28 cellular contexts compared by ENCODE assay signal in genomic region chr14:38201137-38201828, GRCh38. TPM values are rescaled to one million over a fixed set of nuclear protein-coding genes. Genes with fewer than 3 reads are reported as not detected.
A peak's percentile ranks its signal among the peaks of the same experiment; 100 is the strongest.
DNase-seq lines count a peak whose midpoint lies in the region; ATAC-seq, FAIRE-seq and TF ChIP-seq lines count a peak whose summit lies in the region.
"Had no signal": no experiment of that assay in that cellular context is flagged by ENCODE, and none has a peak within 500 bp of the region (broad histone marks: within the 10 kb centered on the region; RNA-seq: fewer than 3 reads in every experiment).

No MANE protein-coding gene starts in this region.

- POLR2A ChIA-PET in HepG2 (lab: Yijun Ruan, JAX): no interaction called here

- ATAC-seq in HepG2 (peak; percentile 44), right lobe of liver (no peak)
- no peak for ATAC-seq in stimulated activated naive CD8-positive, alpha-beta T cell treated with anti-CD3 and anti-CD28 coated beads, Interleukin-15, amount 100 ng/mL, for 72 hours
- ATAC-seq: Panc1 had no signal

- TF ChIP-seq EP300 in HepG2 (IDR thresholded peaks at IDR 0.05; ENCODE audit: low read depth in 2 of 2, low read length in 2 of 2) (no peak), HepG2 (CRISPR knock-in tag; IDR thresholded peaks at IDR 0.05; ENCODE audit: borderline replicate concordance) (no peak)

- no peaks in the 10 kb centered on the region for H3K79me2 ChIP-seq in HepG2 (ENCODE audit: insufficient read depth, low read length)

- in situ Hi-C loops in HepG2 (cut with HindIII; ENCODE audit: extremely low pct_ligation_motif_present, low pct_unique_long_range_greater_than_20kb): loop anchor here (10.0 kb wide), 1 partner anchor 496 kb away; no protein-coding TSS in a partner anchor

- no peak overlapping the region for H2AFZ ChIP-seq in HepG2 (ENCODE audit: low read length)

- no peak for FAIRE-seq in HepG2 (lab: Jason Lieb, UNC)
- FAIRE-seq: G401.6, GM12892, HTR-8/SVneo had no signal

- 58% methylated on average over 5 of the region's 5 CpGs for WGBS in HepG2 (ENCODE audit: low lambda C conversion rate)
- 81% methylated on average over 5 of the region's 5 CpGs for WGBS in right lobe of liver (ENCODE audit: insufficient coverage, low coverage, low lambda C conversion rate, missing lambda C conversion rate)

- TF ChIP-seq CTCF in HepG2 (CRISPR knock-in tag; IDR thresholded peaks at IDR 0.05) (no peak), right lobe of liver (IDR thresholded peaks at IDR 0.05) (no peak), fibroblast of mammary gland (conservative IDR thresholded peaks at IDR 0.05; ENCODE audit: control insufficient read depth, insufficient read depth, low read depth, low read length) (no peak), coronary artery (IDR thresholded peaks at IDR 0.05) (no peak)

- BruUV-seq in HepG2 (replicated peaks; lab: Mats Ljungman, UMichigan): no TSS peak

- H3K4me3 ChIP-seq in HepG2 (replicated peaks in 1 of 3; ENCODE audit: insufficient read depth in 1 of 3, low read depth in 2 of 3, low read length in 3 of 3) (no peak overlapping the region), right lobe of liver (no peak overlapping the region), fibroblast of mammary gland (ENCODE audit: control insufficient read depth, low read depth, low read length) (no peak overlapping the region), coronary artery (no peak overlapping the region)
- H3K4me3 ChIP-seq: BLaER1 treated with 17β-estradiol and CSF1 and Interleukin-3, amounts not matched to agents 10 nM and 100 nM; SJSA1 had no signal

- DNase-seq in HepG2 (ENCODE audit: low spot score) (no peak), right lobe of liver (no peak), M059J (ENCODE audit: low read depth) (peak; percentile 48), fibroblast of mammary gland (ENCODE audit: low read depth) (peak; percentile 12), coronary artery (ENCODE audit: low spot score) (no peak), DMS153 treated with DMSO at 0.1 percent for 48 hours (lab: John Stamatoyannopoulos, UW; ENCODE audit: unreplicated experiment) (no peak)
- no peak for DNase-seq in stimulated activated naive CD8-positive, alpha-beta T cell treated with anti-CD3 and anti-CD28 coated beads, Interleukin-15, amount 100 ng/mL, for 72 hours
- DNase-seq: 8988T; Caco-2; CD4-positive, alpha-beta memory T cell; DMS 273 treated with DMSO at 0.1 percent for 48 hours; DND-41; H7; NCI-H1092; NCI-H146; NCI-H2029 treated with DMSO at 0.1 percent for 48 hours; NCI-H226; NCI-H510A treated with DMSO at 0.1 percent for 48 hours; NCI-H748 treated with DMSO at 0.1 percent for 48 hours; NK-92 treated with Interleukin-12 subunit alpha and Interleukin-12 subunit beta, amount 100 ng/mL, for 24 hours; T-helper 1 cell had no signal

- no peak overlapping the region for H3K9ac ChIP-seq in HepG2 (ENCODE audit: insufficient read depth, low read depth, low read length)
- H3K9ac ChIP-seq: BLaER1 treated with 17β-estradiol and CSF1 and Interleukin-3, amounts not matched to agents 10 nM and 100 nM had no signal

- no peak overlapping the region for H3K27ac Mint-ChIP-seq in stimulated activated naive CD8-positive, alpha-beta T cell treated with anti-CD3 and anti-CD28 coated beads, Interleukin-15, amount 100 ng/mL, for 72 hours
- H3K27ac Mint-ChIP-seq: CD4-positive, alpha-beta memory T cell had no signal

- no peak overlapping the region for H3K27ac ChIP-seq in HepG2 (ENCODE audit: extremely low read length, insufficient read depth, low read length)
- H3K27ac ChIP-seq in right lobe of liver: no peak overlapping the region
- H3K27ac ChIP-seq in coronary artery: no peak overlapping the region
- H3K27ac ChIP-seq: BLaER1 treated with 17β-estradiol and CSF1 and Interleukin-3, amounts not matched to agents 10 nM and 100 nM; SJSA1 had no signal

- no peaks in the 10 kb centered on the region for H3K36me3 ChIP-seq in HepG2 (replicated peaks in 1 of 2; ENCODE audit: control insufficient read depth in 1 of 2, insufficient read depth in 2 of 2, low read length in 2 of 2)
- H3K36me3 ChIP-seq in right lobe of liver: no peaks in the 10 kb centered on the region
- H3K36me3 ChIP-seq: BLaER1 treated with 17β-estradiol and CSF1 and Interleukin-3, amounts not matched to agents 10 nM and 100 nM; SJSA1 had no signal

- intact Hi-C loops in HepG2 (cut with micrococcal nuclease; ENCODE audit: unreplicated experiment): no loop called here
- intact Hi-C loops in right lobe of liver (cut with DNase I): no loop called here

- H3K9me3 ChIP-seq in HepG2 (ENCODE audit: low read length): no peaks in the 10 kb centered on the region
- no peaks in the 10 kb centered on the region for H3K9me3 ChIP-seq in right lobe of liver
- H3K9me3 ChIP-seq: Caco-2, SJSA1 had no signal

- no peaks in the 10 kb centered on the region for H4K20me1 ChIP-seq in HepG2 (ENCODE audit: insufficient read depth, low read length)
- H4K20me1 ChIP-seq: BLaER1 treated with 17β-estradiol and CSF1 and Interleukin-3, amounts not matched to agents 10 nM and 100 nM had no signal

- H3K4me3 Mint-ChIP-seq in stimulated activated naive CD8-positive, alpha-beta T cell treated with anti-CD3 and anti-CD28 coated beads, Interleukin-15, amount 100 ng/mL, for 72 hours: no peak overlapping the region

- no peaks in the 10 kb centered on the region for H3K4me1 ChIP-seq in HepG2 (ENCODE audit: insufficient read depth, low read length)
- no peaks in the 10 kb centered on the region for H3K4me1 ChIP-seq in right lobe of liver
- H3K4me1 ChIP-seq: Caco-2, SJSA1 had no signal

- peaks cover 4% of the 10 kb centered on the region for H3K4me1 Mint-ChIP-seq in stimulated activated naive CD8-positive, alpha-beta T cell treated with anti-CD3 and anti-CD28 coated beads, Interleukin-15, amount 100 ng/mL, for 72 hours

- H3K27me3 Mint-ChIP-seq in stimulated activated naive CD8-positive, alpha-beta T cell treated with anti-CD3 and anti-CD28 coated beads, Interleukin-15, amount 100 ng/mL, for 72 hours: no peaks in the 10 kb centered on the region

- TF ChIP-seq RAD21 in HepG2 (CRISPR knock-in tag; IDR thresholded peaks at IDR 0.05): no peak

- CTCF ChIA-PET in HepG2 (lab: Yijun Ruan, JAX; ENCODE audit: low intra/inter-chr PET ratio, low total read pairs): no interaction called here

- no peak overlapping the region for H3K4me2 ChIP-seq in HepG2 (ENCODE audit: low read depth, low read length)
- H3K4me2 ChIP-seq: BLaER1 treated with 17β-estradiol and CSF1 and Interleukin-3, amounts not matched to agents 10 nM and 100 nM had no signal

- no peaks in the 10 kb centered on the region for H3K9me3 Mint-ChIP-seq in stimulated activated naive CD8-positive, alpha-beta T cell treated with anti-CD3 and anti-CD28 coated beads, Interleukin-15, amount 100 ng/mL, for 72 hours

- H3K27me3 ChIP-seq in HepG2 (ENCODE audit: control insufficient read depth in 1 of 2, insufficient read depth in 2 of 2, low read length in 2 of 2) (no peaks in the 10 kb centered on the region), right lobe of liver (no peaks in the 10 kb centered on the region)
- H3K27me3 ChIP-seq: BLaER1 treated with 17β-estradiol and CSF1 and Interleukin-3, amounts not matched to agents 10 nM and 100 nM; SJSA1 had no signal

- no peak for TF ChIP-seq POLR2A in HepG2 (IDR thresholded peaks at IDR 0.05; ENCODE audit: insufficient read depth in 1 of 2, low read depth in 2 of 2, low read length in 2 of 2)
- TF ChIP-seq POLR2A in right lobe of liver (IDR thresholded peaks at IDR 0.05): no peak

RNA-seq across cellular contexts. Expression of gene SSTR1, which starts 6.4 kb away (rescaled TPM):
- total RNA-seq in HepG2 (2016; rRNA removed; fragmentation: Illumina TruSeq; extraction: Trizol): 0.04 TPM in 2 replicates
- not detected in 2 replicates for total RNA-seq in HepG2 (2016; cell fraction: cytosol; rRNA removed; fragmentation: Illumina TruSeq; extraction: Trizol; ENCODE audit: low read depth)
- 0.02 TPM in 1 of 2 replicates, not detected in the other for total RNA-seq in HepG2 (2016; cell fraction: insoluble cytoplasmic fraction; rRNA removed; fragmentation: Illumina TruSeq; extraction: Trizol)
- total RNA-seq in HepG2 (2016; cell fraction: membrane; rRNA removed; fragmentation: Illumina TruSeq; extraction: Trizol): 0.03 TPM in 1 of 2 replicates, not detected in the other
- not detected in 2 replicates for total RNA-seq in HepG2 (2016; cell fraction: nucleus; rRNA removed; fragmentation: Illumina TruSeq; extraction: Trizol)
- 0.04 and 0.12 TPM in 2 replicates for polyA plus RNA-seq in HepG2 (2011; rRNA removed)
- polyA plus RNA-seq in HepG2 (2011; cell fraction: cytosol; rRNA removed): 0.03 and 0.08 TPM in 2 replicates
- 0.42 and 0.45 TPM in 2 replicates for polyA plus RNA-seq in HepG2 (2011; cell fraction: nucleus; rRNA removed)
- 0.04 and 0.17 TPM in 2 replicates for polyA plus RNA-seq in HepG2 (2012)
- polyA plus RNA-seq in HepG2 (2016; cell fraction: cytosol; fragmentation: Illumina TruSeq; extraction: Trizol; ENCODE audit: low read depth): not detected in 2 replicates
- polyA plus RNA-seq in HepG2 (2016; cell fraction: insoluble cytoplasmic fraction; fragmentation: Illumina TruSeq; extraction: Trizol; ENCODE audit: low read depth): 0.04 and 0.09 TPM in 2 replicates
- polyA plus RNA-seq in HepG2 (2016; cell fraction: membrane; fragmentation: Illumina TruSeq; extraction: Trizol; ENCODE audit: low read depth): not detected in 2 replicates
- polyA plus RNA-seq in HepG2 (2016; cell fraction: nucleus; fragmentation: Illumina TruSeq; extraction: Trizol; ENCODE audit: insufficient read depth, low read depth): 0.13 and 0.14 TPM in 2 replicates
- polyA minus RNA-seq in HepG2 (2011; rRNA and poly(A)+ RNA removed; ENCODE audit: low replicate concordance): 0.48 and 26.0 TPM in 2 replicates
- 0.30 and 0.70 TPM in 2 replicates for polyA minus RNA-seq in HepG2 (2011; cell fraction: cytosol; rRNA and poly(A)+ RNA removed)
- polyA minus RNA-seq in HepG2 (2011; cell fraction: nucleus; rRNA and poly(A)+ RNA removed): 0.37 and 0.64 TPM in 2 replicates
- 1 to 10 TPM; 1.6 to 8.0 (median 4.0) TPM for total RNA-seq in right lobe of liver
- 0.12 and 0.64 TPM in 2 replicates for total RNA-seq in M059J (2014; rRNA removed; shearing (Covaris generic))
- total RNA-seq: CD4-positive, alpha-beta memory T cell; SJSA1 had no signal
- polyA plus RNA-seq: CD4-positive, alpha-beta memory T cell had no signal

RNA-seq across cellular contexts. Expression of gene CLEC14A, which starts 54.6 kb away (rescaled TPM):
- total RNA-seq in HepG2 (2016; rRNA removed; fragmentation: Illumina TruSeq; extraction: Trizol): not detected in 2 replicates
- not detected in 2 replicates for total RNA-seq in HepG2 (2016; cell fraction: cytosol; rRNA removed; fragmentation: Illumina TruSeq; extraction: Trizol; ENCODE audit: low read depth)
- total RNA-seq in HepG2 (2016; cell fraction: insoluble cytoplasmic fraction; rRNA removed; fragmentation: Illumina TruSeq; extraction: Trizol): not detected in 2 replicates
- total RNA-seq in HepG2 (2016; cell fraction: membrane; rRNA removed; fragmentation: Illumina TruSeq; extraction: Trizol): not detected in 2 replicates
- total RNA-seq in HepG2 (2016; cell fraction: nucleus; rRNA removed; fragmentation: Illumina TruSeq; extraction: Trizol): not detected in 2 replicates
- polyA plus RNA-seq in HepG2 (2011; rRNA removed): not detected in 2 replicates
- polyA plus RNA-seq in HepG2 (2011; cell fraction: cytosol; rRNA removed): not detected in 2 replicates
- not detected in 2 replicates for polyA plus RNA-seq in HepG2 (2011; cell fraction: nucleus; rRNA removed)
- polyA plus RNA-seq in HepG2 (2012): not detected in 2 replicates
- not detected in 2 replicates for polyA plus RNA-seq in HepG2 (2016; cell fraction: cytosol; fragmentation: Illumina TruSeq; extraction: Trizol; ENCODE audit: low read depth)
- polyA plus RNA-seq in HepG2 (2016; cell fraction: insoluble cytoplasmic fraction; fragmentation: Illumina TruSeq; extraction: Trizol; ENCODE audit: low read depth): not detected in 2 replicates
- polyA plus RNA-seq in HepG2 (2016; cell fraction: membrane; fragmentation: Illumina TruSeq; extraction: Trizol; ENCODE audit: low read depth): not detected in 2 replicates
- not detected in 2 replicates for polyA plus RNA-seq in HepG2 (2016; cell fraction: nucleus; fragmentation: Illumina TruSeq; extraction: Trizol; ENCODE audit: insufficient read depth, low read depth)
- polyA minus RNA-seq in HepG2 (2011; rRNA and poly(A)+ RNA removed; ENCODE audit: low replicate concordance): not detected in 2 replicates
- not detected in 2 replicates for polyA minus RNA-seq in HepG2 (2011; cell fraction: cytosol; rRNA and poly(A)+ RNA removed)
- polyA minus RNA-seq in HepG2 (2011; cell fraction: nucleus; rRNA and poly(A)+ RNA removed): not detected in 2 replicates
- 10 to 100 TPM in 1 of 6 experiments, 1 to 10 TPM in 5; 3.2 to 11.6 (median 5.6) TPM for total RNA-seq in right lobe of liver
- 0.20 TPM in 1 of 2 replicates, not detected in the other for total RNA-seq in M059J (2014; rRNA removed; shearing (Covaris generic))
- total RNA-seq: Caco-2; CD4-positive, alpha-beta memory T cell; LHCN-M2; SJSA1 had no signal
- polyA plus RNA-seq: CD4-positive, alpha-beta memory T cell had no signal

Comparison
In these comparisons a context has a peak if more than half of its experiments do, and no peak if none do; other contexts are left out.
1. DNase-seq: peak in M059J (single experiment) and fibroblast of mammary gland (single experiment); none in HepG2 (single experiment), right lobe of liver (0 of 3), stimulated activated naive CD8-positive, alpha-beta T cell treated with anti-CD3 and anti-CD28 coated beads, Interleukin-15, amount 100 ng/mL, for 72 hours (0 of 2), coronary artery (single experiment) and DMS153 treated with DMSO at 0.1 percent for 48 hours (single experiment).